Comparison of ENCODE assay signal across 12 cellular contexts in the genomic region with DNA sequence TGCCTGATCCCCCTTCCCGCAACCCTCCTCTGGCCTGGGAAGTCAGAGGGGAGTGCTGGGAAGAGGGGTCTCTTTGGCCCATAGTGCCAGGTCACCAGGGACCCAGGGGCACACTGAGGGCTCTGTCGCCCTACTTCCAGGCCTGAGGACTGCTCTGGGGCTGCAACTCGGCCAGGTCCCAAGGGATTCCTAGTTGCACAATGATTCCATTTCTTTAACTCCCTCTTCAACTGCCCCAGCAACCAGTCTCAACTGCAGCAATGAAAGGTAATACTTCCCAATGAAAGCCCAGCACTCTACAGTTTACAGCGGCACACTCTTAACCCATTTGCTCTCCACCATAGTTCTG. TPM values are rescaled to one million over a fixed set of nuclear protein-coding genes. Genes with fewer than 3 reads are reported as not detected.
A peak's percentile ranks its signal among the peaks of the same experiment; 100 is the strongest.
DNase-seq lines count a peak whose midpoint lies in the region; ATAC-seq and TF ChIP-seq lines count a peak whose summit lies in the region.
"Had no signal": no experiment of that assay in that cellular context is flagged by ENCODE, and none has a peak within 500 bp of the region (broad histone marks: within the 10 kb centered on the region; RNA-seq: fewer than 3 reads in every experiment).

No MANE protein-coding gene starts in this region.

- DNase-seq in CD14-positive monocyte (ENCODE audit: low spot score): no peak
- no peak for DNase-seq in left cardiac atrium
- DNase-seq in gastrocnemius medialis: peak in 1 of 2 donors; percentile 58
- no peak for DNase-seq in activated CD8-positive, alpha-beta memory T cell treated with anti-CD3 and anti-CD28 coated beads, Interleukin-2, amount 10 ng/mL, durations not matched to agents 7 days and 5 days
- DNase-seq: activated CD4-positive, alpha-beta T cell treated with anti-CD3 and anti-CD28 coated beads, Interleukin-2, amount 10 ng/mL, durations not matched to agents 7 days and 5 days; NCI-H187 treated with DMSO at 0.1 percent for 48 hours; right lobe of liver; stimulated activated naive CD4-positive, alpha-beta T cell had no signal

- H3K9me3 ChIP-seq in gastrocnemius medialis: no peaks in the 10 kb centered on the region
- H3K9me3 ChIP-seq: right lobe of liver had no signal

- H3K4me1 ChIP-seq in gastrocnemius medialis: peaks cover 48 to 58% of the 10 kb centered on the region in 2 donors

- peak overlapping the region; percentile 65 for H3K27ac ChIP-seq in angular gyrus (ENCODE audit: low read depth, low read length)
- H3K27ac ChIP-seq in gastrocnemius medialis: peak overlapping the region; percentile 77 to 84 (median 82)
- H3K27ac ChIP-seq: right lobe of liver had no signal

- H3K9me3 Mint-ChIP-seq in CD14-positive monocyte: no peaks in the 10 kb centered on the region
- no peaks in the 10 kb centered on the region for H3K9me3 Mint-ChIP-seq in activated CD8-positive, alpha-beta memory T cell treated with anti-CD3 and anti-CD28 coated beads, Interleukin-2, amount 10 ng/mL, durations not matched to agents 7 days and 5 days (ENCODE audit: low read depth)
- H3K9me3 Mint-ChIP-seq: activated CD4-positive, alpha-beta T cell treated with anti-CD3 and anti-CD28 coated beads, Interleukin-2, amount 10 ng/mL, durations not matched to agents 7 days and 5 days had no signal

- no peak overlapping the region for H3K4me3 ChIP-seq in gastrocnemius medialis
- H3K4me3 ChIP-seq: right lobe of liver had no signal

- ATAC-seq in left cardiac atrium (peak; percentile 16 to 62), gastrocnemius medialis (peak; percentile 43 to 50), GM18870 (IDR thresholded peaks at IDR 0.05; ENCODE audit: unreplicated experiment) (no peak), HG03521 (IDR thresholded peaks at IDR 0.05; ENCODE audit: unreplicated experiment) (no peak), HG02642 (IDR thresholded peaks at IDR 0.05; ENCODE audit: poor library complexity, unreplicated experiment) (no peak)
- no peak for ATAC-seq in activated CD8-positive, alpha-beta memory T cell treated with anti-CD3 and anti-CD28 coated beads, Interleukin-2, amount 10 ng/mL, durations not matched to agents 7 days and 5 days
- ATAC-seq: right lobe of liver had no signal

- CTCF ChIA-PET in activated CD8-positive, alpha-beta memory T cell treated with anti-CD3 and anti-CD28 coated beads, Interleukin-2, amount 10 ng/mL, durations not matched to agents 7 days and 5 days (lab: Charles Lee): no interaction called here

- no peaks in the 10 kb centered on the region for H3K27me3 Mint-ChIP-seq in CD14-positive monocyte (ENCODE audit: low read depth in 3 of 3)
- H3K27me3 Mint-ChIP-seq in activated CD8-positive, alpha-beta memory T cell treated with anti-CD3 and anti-CD28 coated beads, Interleukin-2, amount 10 ng/mL, durations not matched to agents 7 days and 5 days: no peaks in the 10 kb centered on the region
- H3K27me3 Mint-ChIP-seq: activated CD4-positive, alpha-beta T cell treated with anti-CD3 and anti-CD28 coated beads, Interleukin-2, amount 10 ng/mL, durations not matched to agents 7 days and 5 days had no signal

- in situ Hi-C loops in gastrocnemius medialis (cut with MboI; ENCODE audit: low sequenced_read_pairs in 4 of 4): loop anchor here in 1 of 4 donors (5.0 kb wide), 1 partner anchor 38 kb away; the partner anchor contains the start of gene SLC9A1

- no peaks in the 10 kb centered on the region for H3K27me3 ChIP-seq in gastrocnemius medialis
- H3K27me3 ChIP-seq: right lobe of liver had no signal

- H3K4me1 Mint-ChIP-seq in CD14-positive monocyte: peaks cover 84% of the 10 kb centered on the region
- H3K4me1 Mint-ChIP-seq in activated CD8-positive, alpha-beta memory T cell treated with anti-CD3 and anti-CD28 coated beads, Interleukin-2, amount 10 ng/mL, durations not matched to agents 7 days and 5 days: peaks cover 16% of the 10 kb centered on the region

- TF ChIP-seq CTCF in CD14-positive monocyte (IDR thresholded peaks at IDR 0.05) (no peak), gastrocnemius medialis (IDR thresholded peaks at IDR 0.05 in 4 of 5, conservative IDR thresholded peaks at IDR 0.05 in 1 of 5) (no peak)

- TF ChIP-seq POLR2A in gastrocnemius medialis (IDR thresholded peaks at IDR 0.05): no peak

- no peaks in the 10 kb centered on the region for H3K36me3 ChIP-seq in gastrocnemius medialis
- H3K36me3 ChIP-seq: right lobe of liver had no signal

- H3K27ac Mint-ChIP-seq in CD14-positive monocyte: peak overlapping the region; percentile 91 to 99 (median 95)
- no peak overlapping the region for H3K27ac Mint-ChIP-seq in activated CD8-positive, alpha-beta memory T cell treated with anti-CD3 and anti-CD28 coated beads, Interleukin-2, amount 10 ng/mL, durations not matched to agents 7 days and 5 days
- H3K27ac Mint-ChIP-seq: activated CD4-positive, alpha-beta T cell treated with anti-CD3 and anti-CD28 coated beads, Interleukin-2, amount 10 ng/mL, durations not matched to agents 7 days and 5 days had no signal

- intact Hi-C loops in CD14-positive monocyte (cut with micrococcal nuclease) (loop anchor here in 1 of 2 donors (5.0 kb wide), 1 partner anchor 33 kb away; no protein-coding TSS in a partner anchor), left cardiac atrium (cut with DNase I) (loop anchor here in 1 of 2 donors (5.0 kb wide), 1 partner anchor 33 kb away; no protein-coding TSS in a partner anchor), gastrocnemius medialis (cut with DNase I; ENCODE audit: low total_unique reads) (no loop called here)

- H3K36me3 Mint-ChIP-seq in CD14-positive monocyte: peaks cover 20% of the 10 kb centered on the region in 2 donors
- no peaks in the 10 kb centered on the region for H3K36me3 Mint-ChIP-seq in activated CD8-positive, alpha-beta memory T cell treated with anti-CD3 and anti-CD28 coated beads, Interleukin-2, amount 10 ng/mL, durations not matched to agents 7 days and 5 days

- H3K4me3 Mint-ChIP-seq in CD14-positive monocyte: no peak overlapping the region
- H3K4me3 Mint-ChIP-seq in activated CD8-positive, alpha-beta memory T cell treated with anti-CD3 and anti-CD28 coated beads, Interleukin-2, amount 10 ng/mL, durations not matched to agents 7 days and 5 days: no peak overlapping the region
- H3K4me3 Mint-ChIP-seq: activated CD4-positive, alpha-beta T cell treated with anti-CD3 and anti-CD28 coated beads, Interleukin-2, amount 10 ng/mL, durations not matched to agents 7 days and 5 days had no signal

RNA-seq across cellular contexts. Expression of gene SLC9A1, which starts 35.7 kb away (rescaled TPM):
- 1 to 10 TPM; 4.5 to 4.6 TPM for polyA plus RNA-seq in CD14-positive monocyte
- total RNA-seq in left cardiac atrium: 10 to 100 TPM; 17.4 to 37.3 TPM
- total RNA-seq in gastrocnemius medialis: 1 to 10 TPM; 2.5 to 4.3 (median 3.7) TPM
- total RNA-seq in activated CD8-positive, alpha-beta memory T cell treated with anti-CD3 and anti-CD28 coated beads, Interleukin-2, amount 10 ng/mL, durations not matched to agents 7 days and 5 days: 10 to 100 TPM; 25.8 to 26.3 TPM

Comparison
In these comparisons a context has a peak if more than half of its experiments do, and no peak if none do; other contexts are left out.
1. ATAC-seq: peak in left cardiac atrium (2 of 2) and gastrocnemius medialis (2 of 2); none in GM18870 (single experiment), activated CD8-positive, alpha-beta memory T cell treated with anti-CD3 and anti-CD28 coated beads, Interleukin-2, amount 10 ng/mL, durations not matched to agents 7 days and 5 days (single experiment), HG03521 (single experiment) and HG02642 (single experiment).